ENCODE assay signal across 9 cellular contexts in genomic region chr21:41369915-41370839, GRCh38. TPM values are rescaled to one million over a fixed set of nuclear protein-coding genes. Genes with fewer than 3 reads are reported as not detected.
A peak's percentile ranks its signal among the peaks of the same experiment; 100 is the strongest.
DNase-seq lines count a peak whose midpoint lies in the region; ATAC-seq lines count a peak whose summit lies in the region.
"Had no signal": no experiment of that assay in that cellular context is flagged by ENCODE, and none has a peak within 500 bp of the region (broad histone marks: within the 10 kb centered on the region; RNA-seq: fewer than 3 reads in every experiment).

No MANE protein-coding gene starts in this region.

- DNase-seq in CD1c-positive myeloid dendritic cell (ENCODE audit: extremely low spot score) (peak; percentile 49), DMS153 (lab: John Stamatoyannopoulos, UW) (no peak)
- no peak for DNase-seq in activated T-helper 2 cell treated with anti-CD3 and anti-CD28 coated beads, Interferon-gamma antibody, Interleukin-2, Interleukin-4, amounts not matched to agents 10 μg/mL and 5 μg/mL and 100 μg/mL, durations not matched to agents 14 hours and 24 hours and 36 hours (ENCODE audit: low spot score)

- H3K36me3 ChIP-seq in HUES64 (ENCODE audit: insufficient read depth, low read length) = no peaks in the 10 kb centered on the region

- H3K4me3 Mint-ChIP-seq in activated T-helper 2 cell treated with anti-CD3 and anti-CD28 coated beads, Interferon-gamma antibody, Interleukin-2, Interleukin-4, amounts not matched to agents 10 μg/mL and 5 μg/mL and 100 μg/mL, durations not matched to agents 14 hours and 24 hours and 36 hours (ENCODE audit: low read depth) = peak overlapping the region; percentile 71

- intact Hi-C loops in activated T-helper 2 cell treated with anti-CD3 and anti-CD28 coated beads, Interferon-gamma antibody, Interleukin-2, Interleukin-4, amounts not matched to agents 10 μg/mL and 5 μg/mL and 100 μg/mL, durations not matched to agents 14 hours and 24 hours and 36 hours (cut with micrococcal nuclease) = no loop called here

- ATAC-seq in HG03025 (IDR thresholded peaks at IDR 0.05; ENCODE audit: low FRiP score, unreplicated experiment) (no peak), HG03565 (IDR thresholded peaks at IDR 0.05; ENCODE audit: unreplicated experiment) (no peak), GM19463 (IDR thresholded peaks at IDR 0.05; ENCODE audit: unreplicated experiment) (no peak)

- H3K27me3 Mint-ChIP-seq in activated T-helper 2 cell treated with anti-CD3 and anti-CD28 coated beads, Interferon-gamma antibody, Interleukin-2, Interleukin-4, amounts not matched to agents 10 μg/mL and 5 μg/mL and 100 μg/mL, durations not matched to agents 14 hours and 24 hours and 36 hours (ENCODE audit: low read depth) = no peaks in the 10 kb centered on the region

- H3K27ac ChIP-seq in HUES64 (ENCODE audit: low read depth, low read length) = no peak overlapping the region

- peaks cover 11% of the 10 kb centered on the region for H3K36me3 Mint-ChIP-seq in activated T-helper 2 cell treated with anti-CD3 and anti-CD28 coated beads, Interferon-gamma antibody, Interleukin-2, Interleukin-4, amounts not matched to agents 10 μg/mL and 5 μg/mL and 100 μg/mL, durations not matched to agents 14 hours and 24 hours and 36 hours (ENCODE audit: low read depth)

- peak overlapping the region; percentile 54 for H3K4me3 ChIP-seq in HUES64 (ENCODE audit: low read length)
- peak overlapping the region; percentile 39 for H3K4me3 ChIP-seq in mononuclear cell (ENCODE audit: low read length)

- H3K9me3 ChIP-seq in HUES64 (ENCODE audit: insufficient read depth, low read depth, low read length) = no peaks in the 10 kb centered on the region
- no peaks in the 10 kb centered on the region for H3K9me3 ChIP-seq in mononuclear cell (ENCODE audit: low read depth, low read length)

- H3K9ac ChIP-seq in HUES64 (ENCODE audit: low read depth, low read length) = no peak overlapping the region

- H3K27ac Mint-ChIP-seq in activated T-helper 2 cell treated with anti-CD3 and anti-CD28 coated beads, Interferon-gamma antibody, Interleukin-2, Interleukin-4, amounts not matched to agents 10 μg/mL and 5 μg/mL and 100 μg/mL, durations not matched to agents 14 hours and 24 hours and 36 hours = peak overlapping the region; percentile 70

- 0 out of 2 replicates have a peak, but pooled peaks cover 16% of the 10 kb centered on the region for H3K27me3 ChIP-seq in HUES64 (ENCODE audit: insufficient read depth, low read length)
- no peaks in the 10 kb centered on the region for H3K27me3 ChIP-seq in mononuclear cell (ENCODE audit: insufficient read depth, low read length)

- no peaks in the 10 kb centered on the region for H3K9me3 Mint-ChIP-seq in activated T-helper 2 cell treated with anti-CD3 and anti-CD28 coated beads, Interferon-gamma antibody, Interleukin-2, Interleukin-4, amounts not matched to agents 10 μg/mL and 5 μg/mL and 100 μg/mL, durations not matched to agents 14 hours and 24 hours and 36 hours

- H3K4me1 Mint-ChIP-seq in activated T-helper 2 cell treated with anti-CD3 and anti-CD28 coated beads, Interferon-gamma antibody, Interleukin-2, Interleukin-4, amounts not matched to agents 10 μg/mL and 5 μg/mL and 100 μg/mL, durations not matched to agents 14 hours and 24 hours and 36 hours (ENCODE audit: low read depth) = peaks cover 29% of the 10 kb centered on the region

- 80% methylated on average over 29 of the region's 30 CpGs for WGBS in HUES64

- H3K4me1 ChIP-seq in HUES64 (ENCODE audit: insufficient read depth, low read length) (peaks cover 3% of the 10 kb centered on the region; the same call in 1 of the 2 replicates), mononuclear cell (ENCODE audit: insufficient read depth, low read length) (peaks cover 66% of the 10 kb centered on the region)

RNA-seq across cellular contexts. Expression of gene MX2, which starts 8.3 kb away (rescaled TPM):
- 1.3 TPM for polyA plus RNA-seq in HUES64 (2013, experiment 1 of 2)
- polyA plus RNA-seq in HUES64 (2013, experiment 2 of 2) = 1.8 TPM
- total RNA-seq in activated T-helper 2 cell treated with anti-CD3 and anti-CD28 coated beads, Interferon-gamma antibody, Interleukin-2, Interleukin-4, amounts not matched to agents 10 μg/mL and 5 μg/mL and 100 μg/mL, durations not matched to agents 14 hours and 24 hours and 36 hours = 5.3 and 6.1 TPM in 2 replicates
- 32.6 TPM for total RNA-seq in mononuclear cell

RNA-seq across cellular contexts. Expression of gene FAM3B, which starts 53.6 kb away (rescaled TPM):
- polyA plus RNA-seq in HUES64 (2013, experiment 1 of 2) = 1.4 TPM
- polyA plus RNA-seq in HUES64 (2013, experiment 2 of 2) = 1.1 TPM
- total RNA-seq in activated T-helper 2 cell treated with anti-CD3 and anti-CD28 coated beads, Interferon-gamma antibody, Interleukin-2, Interleukin-4, amounts not matched to agents 10 μg/mL and 5 μg/mL and 100 μg/mL, durations not matched to agents 14 hours and 24 hours and 36 hours = not detected in 2 replicates
- total RNA-seq in mononuclear cell = 0.73 TPM
- total RNA-seq: fibroblast of villous mesenchyme had no signal

RNA-seq across cellular contexts. Expression of gene MX1, which starts 55.9 kb away (rescaled TPM):
- polyA plus RNA-seq in HUES64 (2013, experiment 1 of 2) = 2.8 TPM
- polyA plus RNA-seq in HUES64 (2013, experiment 2 of 2) = 2.5 TPM
- 26.7 and 31.0 TPM in 2 replicates for total RNA-seq in activated T-helper 2 cell treated with anti-CD3 and anti-CD28 coated beads, Interferon-gamma antibody, Interleukin-2, Interleukin-4, amounts not matched to agents 10 μg/mL and 5 μg/mL and 100 μg/mL, durations not matched to agents 14 hours and 24 hours and 36 hours
- 77.8 TPM for total RNA-seq in mononuclear cell
